ENCODE assay signal across 1 cellular context in genomic region chr1:93964096-93964776, GRCh38.
TF ChIP-seq lines count a peak whose summit lies in the region.

No MANE protein-coding gene starts in this region.

TF ChIP-seq in HepG2, 621 proteins besides CTCF, POLR2A, EP300 and RAD21:
- TF ChIP-seq SSRP1 (CRISPR knock-in tag; IDR thresholded peaks at IDR 0.05) (0 out of 2 replicates have a peak, but pooled peaks have one; percentile 57), MED13 (CRISPR knock-in tag; IDR thresholded peaks at IDR 0.05) (no peak)
